In genomic region chr19:14031719-14032480, GRCh38 we compare ENCODE assay signal across 8 cellular contexts. TPM values are rescaled to one million over a fixed set of nuclear protein-coding genes. Genes with fewer than 3 reads are reported as not detected.
DNase-seq lines count a peak whose midpoint lies in the region; ATAC-seq and TF ChIP-seq lines count a peak whose summit lies in the region.

Gene IL27RA, plus strand, starts transcription at chr19:14031762. Its CDS starts 111 bp downstream, at chr19:14031873.

- peaks cover 15% of the 10 kb centered on the region for H3K27me3 Mint-ChIP-seq in Calu3 (ENCODE audit: unreplicated experiment)
- H3K27me3 Mint-ChIP-seq in WTC11 (ENCODE audit: low read depth) = peaks cover 15% of the 10 kb centered on the region

- no TSS peak for BruUV-seq in Calu3 (replicated peaks; lab: Mats Ljungman, UMichigan)

- POLR2A ChIA-PET in WTC11 (lab: Charles Lee) = interaction anchor here (0.6 to 1.9 kb wide), 8 partner anchors 10 to 79 kb away, joined by 3 to 8 read pairs (median 4); partner anchors contain the start of genes DCAF15 and RFX1

- no peaks in the 10 kb centered on the region for H3K4me1 Mint-ChIP-seq in Calu3 (ENCODE audit: low read depth, unreplicated experiment)
- H3K4me1 Mint-ChIP-seq in WTC11 = peaks cover 5% of the 10 kb centered on the region

- peaks cover 13% of the 10 kb centered on the region for H3K36me3 Mint-ChIP-seq in Calu3 (ENCODE audit: insufficient read depth, unreplicated experiment)
- no peaks in the 10 kb centered on the region for H3K36me3 Mint-ChIP-seq in WTC11

- H3K4me3 Mint-ChIP-seq in Calu3 (ENCODE audit: low read depth, unreplicated experiment) (peak within 1 kb of the TSS; percentile 91), WTC11 (peak within 1 kb of the TSS; percentile 77)

- intact Hi-C loops in Calu3 (cut with micrococcal nuclease; ENCODE audit: unreplicated experiment) = loop anchor here (5.0 kb wide), 1 partner anchor 55 kb away; no protein-coding TSS in a partner anchor

- DNase-seq in Calu3 (peak; percentile 59), NCI-H146 (lab: John Stamatoyannopoulos, UW) (peak; percentile 78), WTC11 (ENCODE audit: low spot score) (peak; percentile 80), cardiac fibroblast (ENCODE audit: low read depth in 2 of 2) (peak; percentile 43 to 50), kidney tubule cell (ENCODE audit: low spot score) (peak; percentile 48)
- peak; percentile 79 to 81 for DNase-seq in stimulated activated CD4-positive, alpha-beta T cell treated with anti-CD3 and anti-CD28 coated beads, Interleukin-2, amount 100 ng/mL, for 24 hours

- TF ChIP-seq CTCF in Calu3 (IDR thresholded peaks at IDR 0.05; ENCODE audit: unreplicated experiment) = peak; percentile 45
- TF ChIP-seq CTCF in WTC11 (IDR thresholded peaks at IDR 0.05) = peak; percentile 66; the same call in 1 of the 2 replicates
- peak; percentile 82 for TF ChIP-seq CTCF in cardiac fibroblast (IDR thresholded peaks at IDR 0.05; ENCODE audit: low read depth, low read length)

- ATAC-seq in GM21737 (IDR thresholded peaks at IDR 0.05; ENCODE audit: unreplicated experiment) (peak; percentile 54), WTC11 (peak; percentile 76), GM21786 (IDR thresholded peaks at IDR 0.05; ENCODE audit: unreplicated experiment) (no peak)

- H3K4me3 ChIP-seq in cardiac fibroblast (replicated peaks in 1 of 2; ENCODE audit: low read depth in 2 of 2, low read length in 2 of 2) = peak within 1 kb of the TSS; percentile 66 to 69

- H3K9me3 Mint-ChIP-seq in Calu3 (ENCODE audit: low read depth, unreplicated experiment) (no peaks in the 10 kb centered on the region), WTC11 (no peaks in the 10 kb centered on the region)

- H3K27ac Mint-ChIP-seq in Calu3 (ENCODE audit: unreplicated experiment) (peak within 1 kb of the TSS; percentile 39), WTC11 (0 out of 2 replicates have a peak within 1 kb of the TSS, but pooled peaks have one; percentile 53)

- CTCF ChIA-PET in Calu3 (lab: Charles Lee) (interaction anchor here (0.5 to 1.6 kb wide), 6 partner anchors 16 to 1039 kb away, joined by 3 to 9 read pairs (median 4); partner anchors contain the start of genes MISP3 and RFX1), WTC11 (lab: Charles Lee) (interaction anchor here (0.7 to 3.9 kb wide), 40 partner anchors 10 to 331 kb away, joined by 3 to 42 read pairs (median 6); partner anchors contain the start of genes DCAF15, MISP3, PODNL1 and RFX1)

TF ChIP-seq in WTC11, 78 proteins besides CTCF, POLR2A, EP300 and RAD21 (continues in another document):
- TF ChIP-seq ATF6 (CRISPR knock-in tag; IDR thresholded peaks at IDR 0.05) = no peak
- no peak for TF ChIP-seq ZNF396 (CRISPR knock-in tag; IDR thresholded peaks at IDR 0.05; ENCODE audit: borderline replicate concordance)
- peak; percentile 94 for TF ChIP-seq HMGXB4 (CRISPR knock-in tag; IDR thresholded peaks at IDR 0.05)
- TF ChIP-seq ZNF425 (CRISPR knock-in tag; conservative IDR thresholded peaks at IDR 0.05) = no peak
- TF ChIP-seq FOXK1 (CRISPR knock-in tag; IDR thresholded peaks at IDR 0.05) = no peak
- TF ChIP-seq CDX4 (CRISPR knock-in tag; IDR thresholded peaks at IDR 0.05; ENCODE audit: borderline replicate concordance) = no peak
- no peak for TF ChIP-seq NR2C2 (CRISPR knock-in tag; IDR thresholded peaks at IDR 0.05)
- no peak for TF ChIP-seq HMGA2 (CRISPR knock-in tag; IDR thresholded peaks at IDR 0.05)
- no peak for TF ChIP-seq ZMAT4 (CRISPR knock-in tag; IDR thresholded peaks at IDR 0.05)
- TF ChIP-seq RELA (CRISPR knock-in tag; IDR thresholded peaks at IDR 0.05; ENCODE audit: borderline replicate concordance) = no peak
- peak; percentile 24; the same call in 1 of the 2 replicates for TF ChIP-seq ZNF423 (CRISPR knock-in tag; IDR thresholded peaks at IDR 0.05)
- TF ChIP-seq ZNF232 (CRISPR knock-in tag; IDR thresholded peaks at IDR 0.05) = no peak
- no peak for TF ChIP-seq CREB1 (CRISPR knock-in tag; IDR thresholded peaks at IDR 0.05)
- no peak for TF ChIP-seq TEAD1 (CRISPR knock-in tag; IDR thresholded peaks at IDR 0.05)
- TF ChIP-seq ZNF317 (CRISPR knock-in tag; IDR thresholded peaks at IDR 0.05; ENCODE audit: borderline replicate concordance, low read depth) = no peak
- no peak for TF ChIP-seq JAZF1 (CRISPR knock-in tag; IDR thresholded peaks at IDR 0.05)
- 0 out of 2 replicates have a peak, but pooled peaks have one; percentile 17 for TF ChIP-seq ZNF281 (CRISPR knock-in tag; IDR thresholded peaks at IDR 0.05)
- TF ChIP-seq EMX1 (CRISPR knock-in tag; IDR thresholded peaks at IDR 0.05) = no peak

RNA-seq across cellular contexts. Expression of gene IL27RA, which starts in this region (rescaled TPM):
- total RNA-seq in Calu3 (2022) (7.0 and 7.4 TPM in 2 replicates), WTC11 (2021) (11.8 to 12.2 TPM (median 12.0 TPM) in 3 replicates)
